9 cellular contexts compared by ENCODE assay signal in genomic region chr4:175891863-175892262, GRCh38.
A peak's percentile ranks its signal among the peaks of the same experiment; 100 is the strongest.
DNase-seq lines count a peak whose midpoint lies in the region; ATAC-seq, FAIRE-seq and TF ChIP-seq lines count a peak whose summit lies in the region.
"Had no signal": no experiment of that assay in that cellular context is flagged by ENCODE, and none has a peak within 500 bp of the region (broad histone marks: within the 10 kb centered on the region; RNA-seq: fewer than 3 reads in every experiment).

No MANE protein-coding gene starts in this region.

- 11% methylated on average over 2 of the region's 2 CpGs for WGBS in tibial nerve, 2 donors

- H3K4me1 ChIP-seq in astrocyte (ENCODE audit: insufficient read depth, low read length) (no peaks in the 10 kb centered on the region), tibial nerve (no peaks in the 10 kb centered on the region)
- H3K4me1 ChIP-seq: upper lobe of left lung had no signal

- TF ChIP-seq CTCF in GM12874 (IDR thresholded peaks at IDR 0.05; ENCODE audit: insufficient read depth, low read depth, low read length) (peak; percentile 24; the same call in 1 of the 2 replicates), astrocyte (IDR thresholded peaks at IDR 0.05; ENCODE audit: insufficient read depth, low read depth, low read length) (peak; percentile 40), tibial nerve (IDR thresholded peaks at IDR 0.05) (no peak), natural killer cell (IDR thresholded peaks at IDR 0.05) (no peak)

- H3K36me3 ChIP-seq in astrocyte (ENCODE audit: insufficient read depth, low read length) (no peaks in the 10 kb centered on the region), tibial nerve (no peaks in the 10 kb centered on the region)
- H3K36me3 ChIP-seq: upper lobe of left lung had no signal

- TF ChIP-seq EP300 in tibial nerve (IDR thresholded peaks at IDR 0.05) = no peak

- H3K4me2 ChIP-seq in astrocyte (ENCODE audit: low read length) = no peak overlapping the region

- H3K4me3 Mint-ChIP-seq in astrocyte (ENCODE audit: unreplicated experiment) (no peak overlapping the region), natural killer cell (no peak overlapping the region)

- H3K27me3 ChIP-seq in astrocyte (ENCODE audit: insufficient read depth, low read length) = peaks cover 3% of the 10 kb centered on the region
- H3K27me3 ChIP-seq in tibial nerve = no peaks in the 10 kb centered on the region
- H3K27me3 ChIP-seq: upper lobe of left lung had no signal

- TF ChIP-seq POLR2A in tibial nerve (IDR thresholded peaks at IDR 0.05) = no peak

- peak; percentile 16 for DNase-seq in Jurkat, Clone E6-1 (ENCODE audit: low read depth, low spot score)
- DNase-seq in astrocyte (ENCODE audit: low read depth) (peak; percentile 26), middle frontal gyrus (ENCODE audit: extremely low spot score, low spot score) (peak; percentile 26), tibial nerve (ENCODE audit: low spot score in 2 of 2) (no peak), natural killer cell (no peak)
- DNase-seq in activated CD4-positive, alpha-beta T cell treated with anti-CD3 and anti-CD28 coated beads for 48 hours = no peak
- DNase-seq in stimulated activated naive CD8-positive, alpha-beta T cell treated with anti-CD3 and anti-CD28 coated beads, Interleukin-15, Interleukin-2, amounts not matched to agents 100 U/mL and 50 U/mL, for 24 hours = no peak
- DNase-seq: upper lobe of left lung had no signal

- H3K27me3 Mint-ChIP-seq in astrocyte (ENCODE audit: low read depth, unreplicated experiment) = no peaks in the 10 kb centered on the region
- no peaks in the 10 kb centered on the region for H3K27me3 Mint-ChIP-seq in natural killer cell (ENCODE audit: low read depth in 2 of 2)

- no peak overlapping the region for H3K4me3 ChIP-seq in Jurkat, Clone E6-1 (ENCODE audit: low read length)
- H3K4me3 ChIP-seq in astrocyte (ENCODE audit: insufficient read depth, low read depth, low read length) = no peak overlapping the region
- no peak overlapping the region for H3K4me3 ChIP-seq in tibial nerve
- H3K4me3 ChIP-seq: upper lobe of left lung had no signal

- H3K4me1 Mint-ChIP-seq in astrocyte (ENCODE audit: low read depth, unreplicated experiment) (no peaks in the 10 kb centered on the region), natural killer cell (no peaks in the 10 kb centered on the region)

- no peak overlapping the region for H2AFZ ChIP-seq in astrocyte (ENCODE audit: low read depth, low read length)

- intact Hi-C loops in natural killer cell (cut with micrococcal nuclease) = no loop called here

- ATAC-seq in natural killer cell = no peak
- no peak for ATAC-seq in stimulated activated naive CD8-positive, alpha-beta T cell treated with anti-CD3 and anti-CD28 coated beads, Interleukin-15, Interleukin-2, amounts not matched to agents 100 U/mL and 50 U/mL, for 24 hours

- no peak overlapping the region for H3K27ac Mint-ChIP-seq in astrocyte (ENCODE audit: unreplicated experiment)
- H3K27ac Mint-ChIP-seq in natural killer cell = no peak overlapping the region

- H3K9ac ChIP-seq in astrocyte (ENCODE audit: low read length) = no peak overlapping the region

- H3K27ac ChIP-seq in astrocyte (ENCODE audit: low read depth, low read length) = no peak overlapping the region
- H3K27ac ChIP-seq in tibial nerve = no peak overlapping the region
- H3K27ac ChIP-seq: upper lobe of left lung had no signal

- H3K79me2 ChIP-seq in astrocyte (ENCODE audit: insufficient read depth, low read length) = no peaks in the 10 kb centered on the region

- FAIRE-seq in astrocyte (lab: Jason Lieb, UNC) = peak; percentile 34

- H3K9me3 ChIP-seq in astrocyte (ENCODE audit: insufficient read depth, low read depth, low read length) (no peaks in the 10 kb centered on the region), tibial nerve (peaks cover 0 to 4% (median 0%) of the 10 kb centered on the region in 4 donors)
- H3K9me3 ChIP-seq: upper lobe of left lung had no signal

- H3K9me3 Mint-ChIP-seq in astrocyte (ENCODE audit: unreplicated experiment) (no peaks in the 10 kb centered on the region), natural killer cell (peaks cover 8 to 10% of the 10 kb centered on the region in 2 donors)

- H3K36me3 Mint-ChIP-seq in astrocyte (ENCODE audit: low read depth, unreplicated experiment) (no peaks in the 10 kb centered on the region), natural killer cell (no peaks in the 10 kb centered on the region)

- no peaks in the 10 kb centered on the region for H4K20me1 ChIP-seq in astrocyte (ENCODE audit: insufficient read depth, low read length)

Comparison
In these comparisons a context has a peak if more than half of its experiments do, and no peak if none do; other contexts are left out.
1. CTCF ChIP-seq: peak in GM12874 (single experiment) and astrocyte (single experiment); none in tibial nerve (0 of 5) and natural killer cell (single experiment).
2. DNase-seq: peak in Jurkat, Clone E6-1 (single experiment), astrocyte (single experiment) and middle frontal gyrus (single experiment); none in tibial nerve (0 of 2), natural killer cell (single experiment), activated CD4-positive, alpha-beta T cell treated with anti-CD3 and anti-CD28 coated beads for 48 hours (single experiment) and stimulated activated naive CD8-positive, alpha-beta T cell treated with anti-CD3 and anti-CD28 coated beads, Interleukin-15, Interleukin-2, amounts not matched to agents 100 U/mL and 50 U/mL, for 24 hours (single experiment).